In genomic region chr10:11270135-11270857, GRCh38 we compare ENCODE assay signal across 1 cellular context.
TF ChIP-seq lines count a peak whose summit lies in the region.

No MANE protein-coding gene starts in this region.

TF ChIP-seq in GM12878, 131 proteins besides CTCF, POLR2A, EP300 and RAD21 (continued from another document and continues in another):
- TF ChIP-seq ZZZ3 (IDR thresholded peaks at IDR 0.05; ENCODE audit: control insufficient read depth, insufficient read length, low read depth) (no peak), SIN3A (IDR thresholded peaks at IDR 0.05; ENCODE audit: low read depth, low read length) (no peak), SUPT20H (IDR thresholded peaks at IDR 0.05; ENCODE audit: borderline replicate concordance, control insufficient read depth, low read depth, low read length) (no peak), CREM (IDR thresholded peaks at IDR 0.05; ENCODE audit: low read depth) (peak; percentile 57; the same call in 1 of the 2 replicates), NFIC (IDR thresholded peaks at IDR 0.05; ENCODE audit: low read depth, low read length) (peak; percentile 45; the same call in 1 of the 2 replicates), JUNB (IDR thresholded peaks at IDR 0.05) (no peak), CREB1 (IDR thresholded peaks at IDR 0.05; ENCODE audit: low read depth) (peak; percentile 66), STAT1 (conservative IDR thresholded peaks at IDR 0.05) (no peak), TAF1 (IDR thresholded peaks at IDR 0.05; ENCODE audit: borderline replicate concordance, low read depth, low read length) (no peak), TCF7 (IDR thresholded peaks at IDR 0.05; ENCODE audit: borderline replicate concordance) (no peak), CBX5 (IDR thresholded peaks at IDR 0.05; ENCODE audit: low read depth) (peak; percentile 89; the same call in 1 of the 2 replicates), NFXL1 (IDR thresholded peaks at IDR 0.05; ENCODE audit: borderline replicate concordance) (no peak), JUND (IDR thresholded peaks at IDR 0.05; ENCODE audit: low read depth, low read length) (no peak), SPI1 (IDR thresholded peaks at IDR 0.05; ENCODE audit: borderline replicate concordance, insufficient read depth, low read depth, low read length) (no peak), BCL3 (IDR thresholded peaks at IDR 0.05; ENCODE audit: borderline replicate concordance, insufficient read depth, low read depth, low read length, poor library complexity, severe bottlenecking) (peak; percentile 61), ZNF207 (IDR thresholded peaks at IDR 0.05; ENCODE audit: borderline replicate concordance) (peak; percentile 55; the same call in 1 of the 2 replicates), PBX3 (IDR thresholded peaks at IDR 0.05; ENCODE audit: insufficient replicate concordance, low read depth, low read length) (no peak), NR2C2 (IDR thresholded peaks at IDR 0.05; ENCODE audit: borderline replicate concordance, control insufficient read depth, insufficient read length, low read depth) (no peak), HDAC6 (IDR thresholded peaks at IDR 0.05; ENCODE audit: unreplicated experiment) (no peak), HSF1 (IDR thresholded peaks at IDR 0.05; ENCODE audit: low read depth, low read length) (no peak), RELB (IDR thresholded peaks at IDR 0.05; ENCODE audit: low read depth) (peak; percentile 30; the same call in 1 of the 2 replicates), NRF1 (conservative IDR thresholded peaks at IDR 0.05; ENCODE audit: low read depth, low read length) (no peak), ZNF24 (IDR thresholded peaks at IDR 0.05) (peak; percentile 49; the same call in 1 of the 2 replicates), E2F4 (IDR thresholded peaks at IDR 0.05; ENCODE audit: low read depth, low read length) (no peak), KDM1A (IDR thresholded peaks at IDR 0.05; ENCODE audit: borderline replicate concordance) (no peak), TARDBP (IDR thresholded peaks at IDR 0.05; ENCODE audit: borderline replicate concordance) (no peak; the same call in 1 of the 2 replicates), FOXK2 (IDR thresholded peaks at IDR 0.05) (no peak), ZBTB11 (CRISPR knock-in tag; IDR thresholded peaks at IDR 0.05) (no peak), MXI1 (IDR thresholded peaks at IDR 0.05; ENCODE audit: low read depth, low read length) (no peak), SUZ12 (IDR thresholded peaks at IDR 0.05; ENCODE audit: unreplicated experiment) (no peak), POU2F2 (IDR thresholded peaks at IDR 0.05; ENCODE audit: borderline replicate concordance, low read depth, low read length) (no peak; the same call in 1 of the 3 replicates), YY1 (IDR thresholded peaks at IDR 0.05; ENCODE audit: low read depth, low read length) (peak; percentile 88), MAX (IDR thresholded peaks at IDR 0.05; ENCODE audit: low read depth, low read length) (peak; percentile 37; the same call in 1 of the 2 replicates), SIX5 (IDR thresholded peaks at IDR 0.05; ENCODE audit: low read depth, low read length, severe bottlenecking) (no peak), DPF2 (IDR thresholded peaks at IDR 0.05) (0 out of 2 replicates have a peak, but pooled peaks have one; percentile 48), IRF4 (IDR thresholded peaks at IDR 0.05; ENCODE audit: low read depth, low read length) (0 out of 2 replicates have a peak, but pooled peaks have one; percentile 19), BHLHE40 (IDR thresholded peaks at IDR 0.05; ENCODE audit: borderline replicate concordance in 1 of 2, low read depth in 2 of 2, low read length in 1 of 2) (peak in 1 of 2 experiments; percentile 37; a peak in 1 of 4 replicates), IKZF2 (IDR thresholded peaks at IDR 0.05) (peak; percentile 44 to 60), CBX3 (IDR thresholded peaks at IDR 0.05; ENCODE audit: borderline replicate concordance, low read depth) (no peak), MYB (IDR thresholded peaks at IDR 0.05; ENCODE audit: borderline replicate concordance, low read depth, low read length) (peak; percentile 37; the same call in 1 of the 2 replicates), FOXM1 (IDR thresholded peaks at IDR 0.05; ENCODE audit: low read depth, low read length) (peak; percentile 78), NKRF (conservative IDR thresholded peaks at IDR 0.05) (no peak), ATF7 (IDR thresholded peaks at IDR 0.05; ENCODE audit: low read depth) (0 out of 2 replicates have a peak, but pooled peaks have one; percentile 12), ZNF592 (IDR thresholded peaks at IDR 0.05) (no peak), WRNIP1 (IDR thresholded peaks at IDR 0.05; ENCODE audit: borderline replicate concordance, low read depth, low read length) (no peak), NBN (IDR thresholded peaks at IDR 0.05) (peak; percentile 66; the same call in 1 of the 2 replicates), HCFC1 (IDR thresholded peaks at IDR 0.05; ENCODE audit: low read length) (no peak)
